In genomic region chr1:27100797-27101491, GRCh38 we compare ENCODE assay signal across 18 cellular contexts. TPM values are rescaled to one million over a fixed set of nuclear protein-coding genes. Genes with fewer than 3 reads are reported as not detected.
DNase-seq lines count a peak whose midpoint lies in the region; ATAC-seq and TF ChIP-seq lines count a peak whose summit lies in the region.
"Had no signal": no experiment of that assay in that cellular context is flagged by ENCODE, and none has a peak within 500 bp of the region (broad histone marks: within the 10 kb centered on the region; RNA-seq: fewer than 3 reads in every experiment).

No MANE protein-coding gene starts in this region.

- no peaks in the 10 kb centered on the region for H3K27me3 Mint-ChIP-seq in osteocyte (ENCODE audit: unreplicated experiment)
- H3K27me3 Mint-ChIP-seq in stimulated activated naive CD8-positive, alpha-beta T cell treated with anti-CD3 and anti-CD28 coated beads, Interleukin-15, amount 100 ng/mL, for 72 hours = no peaks in the 10 kb centered on the region
- H3K27me3 Mint-ChIP-seq: naive thymus-derived CD8-positive, alpha-beta T cell; type B pancreatic cell had no signal

- H3K4me3 Mint-ChIP-seq in osteocyte (ENCODE audit: unreplicated experiment) = no peak overlapping the region
- no peak overlapping the region for H3K4me3 Mint-ChIP-seq in stimulated activated naive CD8-positive, alpha-beta T cell treated with anti-CD3 and anti-CD28 coated beads, Interleukin-15, amount 100 ng/mL, for 72 hours
- H3K4me3 Mint-ChIP-seq: naive thymus-derived CD8-positive, alpha-beta T cell; type B pancreatic cell had no signal

- peak overlapping the region; percentile 73 for H3K27ac Mint-ChIP-seq in osteocyte (ENCODE audit: unreplicated experiment)
- peak overlapping the region in 1 of 2 donors; percentile 77 for H3K27ac Mint-ChIP-seq in stimulated activated naive CD8-positive, alpha-beta T cell treated with anti-CD3 and anti-CD28 coated beads, Interleukin-15, amount 100 ng/mL, for 72 hours
- H3K27ac Mint-ChIP-seq: naive thymus-derived CD8-positive, alpha-beta T cell; type B pancreatic cell had no signal

- DNase-seq in heart right ventricle = no peak
- DNase-seq in left ventricle myocardium superior = no peak
- no peak for DNase-seq in epithelial cell of prostate (ENCODE audit: low read depth, low spot score)
- DNase-seq in osteocyte (ENCODE audit: extremely low spot score, unreplicated experiment) = no peak
- DNase-seq in body of pancreas = no peak
- no peak for DNase-seq in SIG-M5 treated with dmso at 0.1 percent for 504 hours (lab: John Stamatoyannopoulos, UW; ENCODE audit: unreplicated experiment)
- DNase-seq in stimulated activated naive CD8-positive, alpha-beta T cell treated with anti-CD3 and anti-CD28 coated beads, Interleukin-15, amount 100 ng/mL, for 72 hours = no peak
- no peak for DNase-seq in ACHN
- DNase-seq: activated effector memory CD4-positive, alpha-beta T cell treated with anti-CD3 and anti-CD28 coated beads, Interleukin-2, amount 50 U/mL, for 16 hours; anterior cingulate cortex; left colon; MV-4-11; NCI-H2081 treated with DMSO at 0.1 percent for 48 hours; NCI-H748 treated with DMSO at 0.1 percent for 48 hours; stimulated activated CD4-positive, alpha-beta T cell treated with anti-CD3 and anti-CD28 coated beads, Interleukin-2, amount 100 ng/mL, for 24 hours had no signal

- peaks cover 0 to 56% (median 8%) of the 10 kb centered on the region in 9 donors for H3K36me3 ChIP-seq in heart right ventricle
- H3K36me3 ChIP-seq in body of pancreas (replicated peaks in 1 of 2; ENCODE audit: insufficient read depth in 1 of 2, low read depth in 2 of 2) = no peaks in the 10 kb centered on the region

- peaks cover 7% of the 10 kb centered on the region for H3K36me3 Mint-ChIP-seq in osteocyte (ENCODE audit: unreplicated experiment)

- H3K4me1 Mint-ChIP-seq in osteocyte (ENCODE audit: unreplicated experiment) = peaks cover 35% of the 10 kb centered on the region
- H3K4me1 Mint-ChIP-seq in stimulated activated naive CD8-positive, alpha-beta T cell treated with anti-CD3 and anti-CD28 coated beads, Interleukin-15, amount 100 ng/mL, for 72 hours = peaks cover 43% of the 10 kb centered on the region

- intact Hi-C loops in heart right ventricle (cut with DNase I) (loop anchor here in 6 of 10 donors (5.0 to 10.0 kb wide), 4 partner anchors 56 to 294 kb away; partner anchors contain the start of genes GPR3 (in 2 of the 6), SLC9A1 (in 2 of the 6) and CD164L2 (in 1 of the 6)), left ventricle myocardium superior (cut with micrococcal nuclease) (loop anchor here (5.0 kb wide), 2 partner anchors 96 to 181 kb away; no protein-coding TSS in a partner anchor), body of pancreas (cut with DNase I) (loop anchor here (5.0 kb wide), 1 partner anchor 191 kb away; no protein-coding TSS in a partner anchor)

- TF ChIP-seq CTCF in heart right ventricle (IDR thresholded peaks at IDR 0.05) (no peak), osteocyte (IDR thresholded peaks at IDR 0.05) (no peak), body of pancreas (IDR thresholded peaks at IDR 0.05) (no peak)

- H3K27me3 ChIP-seq in heart right ventricle = no peaks in the 10 kb centered on the region
- no peaks in the 10 kb centered on the region for H3K27me3 ChIP-seq in body of pancreas

- 89 to 95% methylated on average over 19 of the region's 19 CpGs for WGBS in heart right ventricle, 2 donors
- 84 to 91% methylated on average over 6 to 19 of the region's 19 CpGs for WGBS in body of pancreas, 2 donors

- in situ Hi-C loops in ACHN (cut with HindIII; ENCODE audit: low pct_ligation_motif_present, low pct_unique_long_range_greater_than_20kb, low sequenced_read_pairs) = no loop called here

- no peak for ATAC-seq in heart right ventricle
- no peak for ATAC-seq in left ventricle myocardium superior
- ATAC-seq in body of pancreas = no peak
- no peak for ATAC-seq in stimulated activated naive CD8-positive, alpha-beta T cell treated with anti-CD3 and anti-CD28 coated beads, Interleukin-15, amount 100 ng/mL, for 72 hours
- ATAC-seq: left colon; naive thymus-derived CD8-positive, alpha-beta T cell had no signal

- peak overlapping the region in 9 of 10 donors; percentile 71 to 91 (median 87) for H3K27ac ChIP-seq in heart right ventricle
- H3K27ac ChIP-seq in epithelial cell of prostate = peak overlapping the region; percentile 80
- H3K27ac ChIP-seq in body of pancreas = no peak overlapping the region
- H3K27ac ChIP-seq: VCaP had no signal

- H3K4me1 ChIP-seq in heart right ventricle (peaks cover 14 to 42% (median 35%) of the 10 kb centered on the region in 9 donors), body of pancreas (no peaks in the 10 kb centered on the region)

- H3K9me3 ChIP-seq in heart right ventricle = no peaks in the 10 kb centered on the region
- H3K9me3 ChIP-seq in body of pancreas = no peaks in the 10 kb centered on the region

- H3K4me3 ChIP-seq in heart right ventricle (no peak overlapping the region), body of pancreas (no peak overlapping the region)

- H3K9me3 Mint-ChIP-seq in osteocyte (ENCODE audit: unreplicated experiment) = no peaks in the 10 kb centered on the region
- no peaks in the 10 kb centered on the region for H3K9me3 Mint-ChIP-seq in stimulated activated naive CD8-positive, alpha-beta T cell treated with anti-CD3 and anti-CD28 coated beads, Interleukin-15, amount 100 ng/mL, for 72 hours
- H3K9me3 Mint-ChIP-seq: naive thymus-derived CD8-positive, alpha-beta T cell; type B pancreatic cell had no signal

- TF ChIP-seq POLR2A in body of pancreas (IDR thresholded peaks at IDR 0.05) = no peak

RNA-seq across cellular contexts. Expression of gene SLC9A1, which starts 54.0 kb away (rescaled TPM):
- 10 to 100 TPM in 9 of 10 donors, 1 to 10 TPM in 1; 9.4 to 34.4 (median 22.1) TPM for total RNA-seq in heart right ventricle
- 10 to 100 TPM; 11.3 TPM for polyA plus RNA-seq in heart right ventricle
- total RNA-seq in left ventricle myocardium superior = 23.1 TPM
- 32.5 and 34.2 TPM in 2 replicates for total RNA-seq in osteocyte
- total RNA-seq in body of pancreas = 1 to 10 TPM; 6.9 to 7.8 TPM

Comparison
In these comparisons a context has a peak if more than half of its experiments do, and no peak if none do; other contexts are left out.
1. H3K27ac ChIP-seq: peak in heart right ventricle (9 of 10) and epithelial cell of prostate (single experiment); none in body of pancreas (0 of 4).